1 cellular context compared by ENCODE assay signal in the genomic region with DNA sequence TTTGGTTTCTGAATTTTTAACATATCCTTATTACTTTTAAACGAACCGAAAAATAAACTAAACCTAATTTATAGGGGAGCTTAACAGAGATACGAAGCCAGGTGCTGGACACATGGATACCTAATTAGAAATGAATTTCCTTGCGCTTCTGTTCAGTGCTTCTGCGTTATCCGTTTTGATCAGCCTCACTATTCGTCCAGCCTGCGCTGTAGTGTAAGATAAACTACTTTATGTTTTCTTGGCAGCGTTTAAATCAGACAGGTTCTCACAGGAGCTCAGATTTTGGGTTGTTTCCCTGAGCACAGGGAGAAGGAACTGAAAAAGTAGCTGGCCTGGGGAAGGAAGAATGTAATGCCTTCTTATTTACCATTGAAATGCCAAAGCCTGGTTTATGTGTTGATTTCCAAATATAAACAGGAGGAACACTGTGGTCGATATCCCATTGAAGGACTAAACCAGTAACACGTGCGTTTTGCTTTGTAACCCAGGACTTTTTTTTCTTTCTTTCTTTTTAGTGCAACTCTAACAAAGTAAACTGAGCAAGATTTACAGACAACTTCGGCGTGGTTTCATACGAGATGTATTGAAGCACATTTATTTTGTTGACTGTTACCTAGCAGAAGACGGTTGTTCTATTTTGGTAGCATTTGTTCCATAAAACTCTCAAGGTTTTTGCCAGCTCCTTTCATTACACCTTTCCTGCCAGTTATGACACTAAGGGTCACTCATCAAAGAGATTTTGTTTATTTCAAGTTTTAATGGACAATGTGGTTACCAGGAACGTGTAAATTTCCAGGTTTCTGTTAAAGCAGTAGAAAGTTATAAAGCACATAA.
TF ChIP-seq lines count a peak whose summit lies in the region.

No MANE protein-coding gene starts in this region.

TF ChIP-seq in GM23338, 12 proteins besides CTCF, POLR2A, EP300 and RAD21 (continued from another document):
- TF ChIP-seq EZH2 (IDR thresholded peaks at IDR 0.05; ENCODE audit: low read depth, unreplicated experiment): no peak
